26 cellular contexts compared by ENCODE assay signal in genomic region chr18:12828116-12829051, GRCh38. TPM values are rescaled to one million over a fixed set of nuclear protein-coding genes. Genes with fewer than 3 reads are reported as not detected.
A peak's percentile ranks its signal among the peaks of the same experiment; 100 is the strongest.
DNase-seq lines count a peak whose midpoint lies in the region; ATAC-seq and TF ChIP-seq lines count a peak whose summit lies in the region.
"Had no signal": no experiment of that assay in that cellular context is flagged by ENCODE, and none has a peak within 500 bp of the region (broad histone marks: within the 10 kb centered on the region; RNA-seq: fewer than 3 reads in every experiment).

No MANE protein-coding gene starts in this region.

- intact Hi-C loops in activated T-helper 1 cell treated with anti-CD3 and anti-CD28 coated beads, Interleukin-12 subunit alpha, Interleukin-12 subunit beta, Interleukin-2, Interleukin-4 antibody, amounts not matched to agents 30 ng/mL and 10 ng/mL and 1 ng/mL, durations not matched to agents 14 hours and 24 hours and 36 hours (cut with micrococcal nuclease), result loop anchor here (1.0 kb wide), 1 partner anchor 11 kb away; no protein-coding TSS in a partner anchor

- H3K9me3 Mint-ChIP-seq in activated T-helper 1 cell treated with anti-CD3 and anti-CD28 coated beads, Interleukin-12 subunit alpha, Interleukin-12 subunit beta, Interleukin-2, Interleukin-4 antibody, amounts not matched to agents 30 ng/mL and 10 ng/mL and 1 ng/mL, durations not matched to agents 14 hours and 24 hours and 36 hours, result peaks cover 15% of the 10 kb centered on the region

- no peaks in the 10 kb centered on the region for H3K27me3 Mint-ChIP-seq in activated T-helper 1 cell treated with anti-CD3 and anti-CD28 coated beads, Interleukin-12 subunit alpha, Interleukin-12 subunit beta, Interleukin-2, Interleukin-4 antibody, amounts not matched to agents 30 ng/mL and 10 ng/mL and 1 ng/mL, durations not matched to agents 14 hours and 24 hours and 36 hours (ENCODE audit: insufficient read depth)
- H3K27me3 Mint-ChIP-seq: naive thymus-derived CD8-positive, alpha-beta T cell had no signal

- H3K4me1 Mint-ChIP-seq in activated T-helper 1 cell treated with anti-CD3 and anti-CD28 coated beads, Interleukin-12 subunit alpha, Interleukin-12 subunit beta, Interleukin-2, Interleukin-4 antibody, amounts not matched to agents 30 ng/mL and 10 ng/mL and 1 ng/mL, durations not matched to agents 14 hours and 24 hours and 36 hours (ENCODE audit: low read depth), result peaks cover 35% of the 10 kb centered on the region
- H3K4me1 Mint-ChIP-seq: mesothelial cell of epicardium had no signal

- peak overlapping the region; percentile 71 for H3K27ac Mint-ChIP-seq in activated T-helper 1 cell treated with anti-CD3 and anti-CD28 coated beads, Interleukin-12 subunit alpha, Interleukin-12 subunit beta, Interleukin-2, Interleukin-4 antibody, amounts not matched to agents 30 ng/mL and 10 ng/mL and 1 ng/mL, durations not matched to agents 14 hours and 24 hours and 36 hours
- H3K27ac Mint-ChIP-seq: CD8-positive, alpha-beta T cell; mesothelial cell of epicardium; naive thymus-derived CD8-positive, alpha-beta T cell had no signal

- no peak for ATAC-seq in HG03571 (IDR thresholded peaks at IDR 0.05; ENCODE audit: unreplicated experiment)
- ATAC-seq: CD8-positive, alpha-beta T cell; heart right ventricle; left lobe of liver; naive thymus-derived CD8-positive, alpha-beta T cell had no signal

- no peak overlapping the region for H3K4me3 ChIP-seq in fibroblast of villous mesenchyme (ENCODE audit: low read depth, low read length)
- H3K4me3 ChIP-seq: cardiac muscle cell, dorsolateral prefrontal cortex, heart right ventricle, Peyer's patch, SJSA1, spleen, stomach, tibial nerve had no signal

- H3K36me3 Mint-ChIP-seq in activated T-helper 1 cell treated with anti-CD3 and anti-CD28 coated beads, Interleukin-12 subunit alpha, Interleukin-12 subunit beta, Interleukin-2, Interleukin-4 antibody, amounts not matched to agents 30 ng/mL and 10 ng/mL and 1 ng/mL, durations not matched to agents 14 hours and 24 hours and 36 hours (ENCODE audit: low read depth), result peaks cover 60% of the 10 kb centered on the region

- peak overlapping the region; percentile 20 for H3K4me3 Mint-ChIP-seq in activated T-helper 1 cell treated with anti-CD3 and anti-CD28 coated beads, Interleukin-12 subunit alpha, Interleukin-12 subunit beta, Interleukin-2, Interleukin-4 antibody, amounts not matched to agents 30 ng/mL and 10 ng/mL and 1 ng/mL, durations not matched to agents 14 hours and 24 hours and 36 hours
- H3K4me3 Mint-ChIP-seq: CD8-positive, alpha-beta T cell; mesothelial cell of epicardium; naive thymus-derived CD8-positive, alpha-beta T cell had no signal

- TF ChIP-seq CTCF in fibroblast of villous mesenchyme (IDR thresholded peaks at IDR 0.05; ENCODE audit: insufficient read depth, low read depth, low read length), result no peak

- peak; percentile 41 for DNase-seq in HCEC 1CT
- DNase-seq in NCI-H226, result peak; percentile 15
- no peak for DNase-seq in activated T-helper 1 cell treated with anti-CD3 and anti-CD28 coated beads, Interleukin-12 subunit alpha, Interleukin-12 subunit beta, Interleukin-2, Interleukin-4 antibody, amounts not matched to agents 30 ng/mL and 10 ng/mL and 1 ng/mL, durations not matched to agents 14 hours and 24 hours and 36 hours (ENCODE audit: low spot score)
- DNase-seq in fibroblast of villous mesenchyme (ENCODE audit: low read depth), result peak; percentile 14
- no peak for DNase-seq in iPS-NIHi11 (ENCODE audit: low spot score)
- no peak for DNase-seq in pons (ENCODE audit: low spot score)
- DNase-seq: activated CD4-positive, alpha-beta T cell treated with anti-CD3 and anti-CD28 coated beads, Interleukin-2, amount 50 U/mL, for 4 hours; amygdala; CD8-positive, alpha-beta T cell; dorsolateral prefrontal cortex; GDM1; heart right ventricle; naive thymus-derived CD8-positive, alpha-beta T cell; NCI-H1105; NCI-H2081; NCI-H446 treated with DMSO at 0.1 percent for 48 hours; Peyer's patch; spleen; stimulated activated CD4-positive, alpha-beta T cell treated with anti-CD3 and anti-CD28 coated beads, Interleukin-4, amount 100 ng/mL, for 1 hour; stomach had no signal

RNA-seq across cellular contexts. Expression of gene PTPN2, which starts 55.7 kb away (rescaled TPM):
- 76.7 and 77.1 TPM in 2 replicates for total RNA-seq in activated T-helper 1 cell treated with anti-CD3 and anti-CD28 coated beads, Interleukin-12 subunit alpha, Interleukin-12 subunit beta, Interleukin-2, Interleukin-4 antibody, amounts not matched to agents 30 ng/mL and 10 ng/mL and 1 ng/mL, durations not matched to agents 14 hours and 24 hours and 36 hours
- 19.3 and 31.1 TPM in 2 replicates for total RNA-seq in fibroblast of villous mesenchyme

Comparison
In these comparisons a context has a peak if more than half of its experiments do, and no peak if none do; other contexts are left out.
1. DNase-seq: peak in HCEC 1CT (single experiment), NCI-H226 (single experiment) and fibroblast of villous mesenchyme (single experiment); none in activated T-helper 1 cell treated with anti-CD3 and anti-CD28 coated beads, Interleukin-12 subunit alpha, Interleukin-12 subunit beta, Interleukin-2, Interleukin-4 antibody, amounts not matched to agents 30 ng/mL and 10 ng/mL and 1 ng/mL, durations not matched to agents 14 hours and 24 hours and 36 hours (single experiment), iPS-NIHi11 (single experiment) and pons (single experiment).